ENCODE assay signal across 21 cellular contexts in genomic region chr7:13880789-13881188, GRCh38.
A peak's percentile ranks its signal among the peaks of the same experiment; 100 is the strongest.
DNase-seq lines count a peak whose midpoint lies in the region; ATAC-seq, FAIRE-seq and TF ChIP-seq lines count a peak whose summit lies in the region.
"Had no signal": no experiment of that assay in that cellular context is flagged by ENCODE, and none has a peak within 500 bp of the region (broad histone marks: within the 10 kb centered on the region; RNA-seq: fewer than 3 reads in every experiment).

No MANE protein-coding gene starts in this region.

- no peaks in the 10 kb centered on the region for H3K36me3 Mint-ChIP-seq in astrocyte (ENCODE audit: low read depth, unreplicated experiment)
- H3K36me3 Mint-ChIP-seq in activated CD4-positive, alpha-beta T cell treated with anti-CD3 and anti-CD28 coated beads, Interleukin-2, amount 10 ng/mL, durations not matched to agents 24 days and 14 days (ENCODE audit: low read depth) = no peaks in the 10 kb centered on the region
- H3K36me3 Mint-ChIP-seq: activated naive CD8-positive, alpha-beta T cell treated with anti-CD3 and anti-CD28 coated beads for 36 hours had no signal

- FAIRE-seq in astrocyte (lab: Jason Lieb, UNC) = peak; percentile 29

- H3K4me2 ChIP-seq in astrocyte (ENCODE audit: low read length) = peak overlapping the region; percentile 61

- H3K27me3 Mint-ChIP-seq in astrocyte (ENCODE audit: low read depth, unreplicated experiment) = no peaks in the 10 kb centered on the region
- H3K27me3 Mint-ChIP-seq in activated CD4-positive, alpha-beta T cell treated with anti-CD3 and anti-CD28 coated beads, Interleukin-2, amount 10 ng/mL, durations not matched to agents 24 days and 14 days = no peaks in the 10 kb centered on the region
- H3K27me3 Mint-ChIP-seq: activated naive CD8-positive, alpha-beta T cell treated with anti-CD3 and anti-CD28 coated beads for 36 hours; activated T-cell treated with anti-CD3 and anti-CD28 coated beads, Interleukin-2, amount 50 U/mL, for 24 hours had no signal

- DNase-seq in A172 (ENCODE audit: low spot score) (peak; percentile 91), HPDE6-E6E7 (ENCODE audit: extremely low spot score) (peak; percentile 15), astrocyte (ENCODE audit: low read depth) (peak; percentile 91), foreskin fibroblast (peak; percentile 80 to 86), DMS79 (lab: John Stamatoyannopoulos, UW) (no peak)
- no peak for DNase-seq in stimulated activated CD4-positive, alpha-beta T cell treated with anti-CD3 and anti-CD28 coated beads, Interleukin-15, amount 100 ng/mL, for 24 hours
- DNase-seq in activated CD4-positive, alpha-beta T cell treated with anti-CD3 and anti-CD28 coated beads, Interleukin-2, amount 10 ng/mL, durations not matched to agents 24 days and 14 days = no peak
- DNase-seq: 8988T; activated CD4-positive, alpha-beta T cell treated with anti-CD3 and anti-CD28 coated beads, Interleukin-2, amount 50 U/mL, for 1 hour; activated naive CD8-positive, alpha-beta T cell treated with anti-CD3 and anti-CD28 coated beads for 36 hours; activated T-cell treated with anti-CD3 and anti-CD28 coated beads, Interleukin-2, amount 50 U/mL, for 24 hours; Caco-2; H7; NCI-H2081; NK-92 treated with Interleukin-12 subunit alpha and Interleukin-12 subunit beta, amount 100 ng/mL, for 24 hours; retina; SIG-M5; stimulated activated CD4-positive, alpha-beta T cell treated with anti-CD3 and anti-CD28 coated beads, Interleukin-4, amount 100 ng/mL, for 1 hour; upper lobe of left lung had no signal

- no peak overlapping the region for H3K4me3 ChIP-seq in astrocyte (ENCODE audit: insufficient read depth, low read depth, low read length)
- H3K4me3 ChIP-seq in foreskin fibroblast (ENCODE audit: low read depth in 1 of 2, low read length in 2 of 2) = no peak overlapping the region
- H3K4me3 ChIP-seq: upper lobe of left lung had no signal

- H3K79me2 ChIP-seq in astrocyte (ENCODE audit: insufficient read depth, low read length) = no peaks in the 10 kb centered on the region

- H4K20me1 ChIP-seq in astrocyte (ENCODE audit: insufficient read depth, low read length) = no peaks in the 10 kb centered on the region

- H3K4me1 ChIP-seq in astrocyte (ENCODE audit: insufficient read depth, low read length) = peaks cover 15% of the 10 kb centered on the region
- H3K4me1 ChIP-seq: Caco-2, upper lobe of left lung had no signal

- peaks cover 14% of the 10 kb centered on the region for H3K4me1 Mint-ChIP-seq in astrocyte (ENCODE audit: low read depth, unreplicated experiment)
- no peaks in the 10 kb centered on the region for H3K4me1 Mint-ChIP-seq in activated CD4-positive, alpha-beta T cell treated with anti-CD3 and anti-CD28 coated beads, Interleukin-2, amount 10 ng/mL, durations not matched to agents 24 days and 14 days
- H3K4me1 Mint-ChIP-seq: activated naive CD8-positive, alpha-beta T cell treated with anti-CD3 and anti-CD28 coated beads for 36 hours; nephron had no signal

- no peak overlapping the region for H3K4me3 Mint-ChIP-seq in astrocyte (ENCODE audit: unreplicated experiment)
- H3K4me3 Mint-ChIP-seq in activated CD4-positive, alpha-beta T cell treated with anti-CD3 and anti-CD28 coated beads, Interleukin-2, amount 10 ng/mL, durations not matched to agents 24 days and 14 days = no peak overlapping the region
- H3K4me3 Mint-ChIP-seq: activated naive CD8-positive, alpha-beta T cell treated with anti-CD3 and anti-CD28 coated beads for 36 hours; activated T-cell treated with anti-CD3 and anti-CD28 coated beads, Interleukin-2, amount 50 U/mL, for 24 hours; nephron had no signal

- TF ChIP-seq CTCF in astrocyte (IDR thresholded peaks at IDR 0.05; ENCODE audit: insufficient read depth, low read depth, low read length) (no peak), foreskin fibroblast (IDR thresholded peaks at IDR 0.05; ENCODE audit: low read depth, low read length) (no peak)

- no peak overlapping the region for H3K9ac ChIP-seq in astrocyte (ENCODE audit: low read length)

- no peak overlapping the region for H2AFZ ChIP-seq in astrocyte (ENCODE audit: low read depth, low read length)

- no peak for ATAC-seq in HG03280 (IDR thresholded peaks at IDR 0.05; ENCODE audit: unreplicated experiment)

- H3K36me3 ChIP-seq in astrocyte (ENCODE audit: insufficient read depth, low read length) = no peaks in the 10 kb centered on the region
- H3K36me3 ChIP-seq: upper lobe of left lung had no signal

- H3K27me3 ChIP-seq in astrocyte (ENCODE audit: insufficient read depth, low read length) = no peaks in the 10 kb centered on the region
- H3K27me3 ChIP-seq: upper lobe of left lung had no signal

- no peaks in the 10 kb centered on the region for H3K9me3 ChIP-seq in astrocyte (ENCODE audit: insufficient read depth, low read depth, low read length)
- H3K9me3 ChIP-seq: Caco-2, upper lobe of left lung had no signal

- H3K27ac Mint-ChIP-seq in astrocyte (ENCODE audit: unreplicated experiment) = no peak overlapping the region
- no peak overlapping the region for H3K27ac Mint-ChIP-seq in activated CD4-positive, alpha-beta T cell treated with anti-CD3 and anti-CD28 coated beads, Interleukin-2, amount 10 ng/mL, durations not matched to agents 24 days and 14 days
- H3K27ac Mint-ChIP-seq: activated naive CD8-positive, alpha-beta T cell treated with anti-CD3 and anti-CD28 coated beads for 36 hours; activated T-cell treated with anti-CD3 and anti-CD28 coated beads, Interleukin-2, amount 50 U/mL, for 24 hours; nephron had no signal

- intact Hi-C loops in activated CD4-positive, alpha-beta T cell treated with anti-CD3 and anti-CD28 coated beads, Interleukin-2, amount 10 ng/mL, durations not matched to agents 24 days and 14 days (cut with micrococcal nuclease) = no loop called here

- peak overlapping the region; percentile 55 for H3K27ac ChIP-seq in astrocyte (ENCODE audit: low read depth, low read length)
- H3K27ac ChIP-seq: upper lobe of left lung had no signal

- peaks cover 1% of the 10 kb centered on the region for H3K9me3 Mint-ChIP-seq in astrocyte (ENCODE audit: unreplicated experiment)
- no peaks in the 10 kb centered on the region for H3K9me3 Mint-ChIP-seq in activated CD4-positive, alpha-beta T cell treated with anti-CD3 and anti-CD28 coated beads, Interleukin-2, amount 10 ng/mL, durations not matched to agents 24 days and 14 days
- H3K9me3 Mint-ChIP-seq: nephron had no signal

Comparison
In these comparisons a context has a peak if more than half of its experiments do, and no peak if none do; other contexts are left out.
1. DNase-seq: peak in A172 (single experiment), HPDE6-E6E7 (single experiment), astrocyte (single experiment) and foreskin fibroblast (2 of 2); none in stimulated activated CD4-positive, alpha-beta T cell treated with anti-CD3 and anti-CD28 coated beads, Interleukin-15, amount 100 ng/mL, for 24 hours (single experiment), DMS79 (single experiment) and activated CD4-positive, alpha-beta T cell treated with anti-CD3 and anti-CD28 coated beads, Interleukin-2, amount 10 ng/mL, durations not matched to agents 24 days and 14 days (single experiment).